In the genomic region with DNA sequence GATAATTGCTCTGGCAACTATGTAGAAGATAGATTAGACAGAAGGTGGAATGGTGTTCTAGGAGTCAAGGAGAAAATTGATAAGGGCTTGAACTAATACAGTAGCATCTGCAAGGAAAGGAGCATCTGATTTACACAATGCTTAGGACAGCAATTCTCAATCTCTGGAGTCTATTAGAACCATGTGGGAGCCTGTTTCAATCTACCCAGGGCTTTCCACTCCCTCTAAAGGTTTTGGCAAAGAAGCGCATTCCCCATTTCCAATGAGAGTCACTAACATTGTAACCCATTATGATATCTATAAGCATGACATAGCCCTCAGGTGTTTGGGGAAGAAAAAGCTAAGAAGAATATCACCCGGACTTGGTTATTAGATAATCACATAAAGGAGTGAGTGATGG, we compare ENCODE assay signal across 25 cellular contexts.
"Had no signal": no experiment of that assay in that cellular context is flagged by ENCODE, and none has a peak within 500 bp of the region (broad histone marks: within the 10 kb centered on the region; RNA-seq: fewer than 3 reads in every experiment).

No MANE protein-coding gene starts in this region.

- H3K27ac ChIP-seq: coronary artery, esophagus squamous epithelium, gastrocnemius medialis, lower lobe of right lung, ovary, psoas muscle, sigmoid colon, stomach, thyroid gland had no signal

- H3K4me1 Mint-ChIP-seq: naive B cell; stimulated activated effector memory CD8-positive, alpha-beta T cell treated with anti-CD3 and anti-CD28 coated beads, Interleukin-12 subunit alpha, Interleukin-12 subunit beta, amount 100 ng/mL, for 72 hours had no signal

- H3K4me3 Mint-ChIP-seq: naive B cell; nephron progenitor cell; stimulated activated effector memory CD8-positive, alpha-beta T cell treated with anti-CD3 and anti-CD28 coated beads, Interleukin-12 subunit alpha, Interleukin-12 subunit beta, amount 100 ng/mL, for 72 hours; type B pancreatic cell had no signal

- DNase-seq: dermis blood vessel endothelial cell; effector memory CD4-positive, alpha-beta T cell; erythroblast; esophagus squamous epithelium; gastrocnemius medialis; head of caudate nucleus; left ventricle myocardium superior; lower lobe of right lung; mucosa of descending colon; naive B cell; nephron progenitor cell; occipital lobe; ovary; posterior cingulate gyrus; psoas muscle; right cardiac atrium; sigmoid colon; stimulated activated CD4-positive, alpha-beta T cell treated with anti-CD3 and anti-CD28 coated beads, Interleukin-2, amount 100 ng/mL, for 24 hours; stimulated activated CD4-positive, alpha-beta T cell treated with anti-CD3 and anti-CD28 coated beads, Interleukin-4, amount 100 ng/mL, for 24 hours; stimulated activated naive CD4-positive, alpha-beta T cell treated with Interleukin-2 at 50 U/mL for 16 hours; stomach; thyroid gland had no signal

- H3K9me3 Mint-ChIP-seq: stimulated activated effector memory CD8-positive, alpha-beta T cell treated with anti-CD3 and anti-CD28 coated beads, Interleukin-12 subunit alpha, Interleukin-12 subunit beta, amount 100 ng/mL, for 72 hours; type B pancreatic cell had no signal

- H3K27me3 Mint-ChIP-seq: naive B cell had no signal

- H3K27ac Mint-ChIP-seq: naive B cell; stimulated activated effector memory CD8-positive, alpha-beta T cell treated with anti-CD3 and anti-CD28 coated beads, Interleukin-12 subunit alpha, Interleukin-12 subunit beta, amount 100 ng/mL, for 72 hours; type B pancreatic cell had no signal

- H3K36me3 ChIP-seq: esophagus squamous epithelium, gastrocnemius medialis, lower lobe of right lung, ovary, sigmoid colon, stomach, thyroid gland had no signal

- H3K4me1 ChIP-seq: esophagus squamous epithelium, gastrocnemius medialis, lower lobe of right lung, psoas muscle, sigmoid colon, stomach, thyroid gland had no signal

- H3K9me3 ChIP-seq: esophagus squamous epithelium, gastrocnemius medialis, lower lobe of right lung, mucosa of descending colon, ovary, sigmoid colon, stomach, thyroid gland had no signal

- H3K36me3 Mint-ChIP-seq: naive B cell; stimulated activated effector memory CD8-positive, alpha-beta T cell treated with anti-CD3 and anti-CD28 coated beads, Interleukin-12 subunit alpha, Interleukin-12 subunit beta, amount 100 ng/mL, for 72 hours had no signal

- H3K27me3 ChIP-seq: esophagus squamous epithelium, gastrocnemius medialis, ovary, sigmoid colon, stomach, thyroid gland had no signal

- H3K4me3 ChIP-seq: coronary artery, esophagus squamous epithelium, gastrocnemius medialis, lower lobe of right lung, mucosa of descending colon, ovary, psoas muscle, sigmoid colon, stomach, thyroid gland had no signal

- ATAC-seq: gastrocnemius medialis; left ventricle myocardium superior; lower lobe of right lung; mucosa of descending colon; psoas muscle; right cardiac atrium; stimulated activated effector memory CD8-positive, alpha-beta T cell treated with anti-CD3 and anti-CD28 coated beads, Interleukin-12 subunit alpha, Interleukin-12 subunit beta, amount 100 ng/mL, for 72 hours had no signal
